Comparison of ENCODE assay signal across 10 cellular contexts in genomic region chr9:118829334-118829733, GRCh38.
DNase-seq lines count a peak whose midpoint lies in the region; ATAC-seq and TF ChIP-seq lines count a peak whose summit lies in the region.
"Had no signal": no experiment of that assay in that cellular context is flagged by ENCODE, and none has a peak within 500 bp of the region (broad histone marks: within the 10 kb centered on the region; RNA-seq: fewer than 3 reads in every experiment).

No MANE protein-coding gene starts in this region.

- peak; percentile 18 for DNase-seq in EL
- peak; percentile 32 for DNase-seq in NCI-H2171 (lab: John Stamatoyannopoulos, UW)
- DNase-seq in epithelial cell of proximal tubule (ENCODE audit: low read depth) = peak; percentile 26
- DNase-seq in non-pigmented ciliary epithelial cell (ENCODE audit: low read depth) = peak; percentile 2
- DNase-seq in SHP77 treated with DMSO at 0.1 percent for 48 hours (lab: John Stamatoyannopoulos, UW) = no peak
- no peak for DNase-seq in mucosa of gallbladder (ENCODE audit: low spot score)
- DNase-seq in activated gamma-delta T cell treated with Interleukin-2 at 50 U/mL for 16 hours = no peak
- DNase-seq: immature natural killer cell, transverse colon had no signal

- TF ChIP-seq CTCF in epithelial cell of proximal tubule (conservative IDR thresholded peaks at IDR 0.05; ENCODE audit: low read depth, low read length) = peak; percentile 81

- ATAC-seq in GM21786 (IDR thresholded peaks at IDR 0.05; ENCODE audit: unreplicated experiment) = no peak

- no peak overlapping the region for H3K4me3 ChIP-seq in epithelial cell of proximal tubule (ENCODE audit: low read depth, low read length)
- H3K4me3 ChIP-seq: transverse colon had no signal

Comparison
In these comparisons a context has a peak if more than half of its experiments do, and no peak if none do; other contexts are left out.
1. DNase-seq: peak in EL (single experiment), NCI-H2171 (single experiment), epithelial cell of proximal tubule (single experiment) and non-pigmented ciliary epithelial cell (single experiment); none in SHP77 treated with DMSO at 0.1 percent for 48 hours (single experiment), mucosa of gallbladder (single experiment) and activated gamma-delta T cell treated with Interleukin-2 at 50 U/mL for 16 hours (single experiment).